ENCODE assay signal across 7 cellular contexts in genomic region chr10:71729023-71729649, GRCh38. TPM values are rescaled to one million over a fixed set of nuclear protein-coding genes. Genes with fewer than 3 reads are reported as not detected.
DNase-seq lines count a peak whose midpoint lies in the region; ATAC-seq and TF ChIP-seq lines count a peak whose summit lies in the region.

No MANE protein-coding gene starts in this region.

- no peaks in the 10 kb centered on the region for H3K9me3 Mint-ChIP-seq in IgD-negative memory B cell

- no peaks in the 10 kb centered on the region for H3K36me3 ChIP-seq in spleen

- H3K27me3 ChIP-seq in spleen (replicated peaks in 1 of 7) = no peaks in the 10 kb centered on the region

- H3K4me1 ChIP-seq in spleen = peaks cover 43 to 99% (median 83%) of the 10 kb centered on the region in 6 donors

- intact Hi-C loops in Right ventricle myocardium superior (cut with DNase I) (loop anchor here (5.0 kb wide), 1 partner anchor 43 kb away; the partner anchor contains the start of gene VSIR), spleen (cut with DNase I; ENCODE audit: low total_unique reads) (no loop called here)

- WGBS in spleen, 5 donors = 31 to 48% (median 46%) methylated on average over 12 of the region's 12 CpGs

- ATAC-seq in Right ventricle myocardium superior (ENCODE audit: poor library complexity) (peak; percentile 54), HG03439 (IDR thresholded peaks at IDR 0.05; ENCODE audit: unreplicated experiment) (no peak), HG02885 (IDR thresholded peaks at IDR 0.05; ENCODE audit: poor library complexity, unreplicated experiment) (no peak), GM18502 (IDR thresholded peaks at IDR 0.05; ENCODE audit: poor library complexity, unreplicated experiment) (no peak)

- H3K27me3 Mint-ChIP-seq in IgD-negative memory B cell = no peaks in the 10 kb centered on the region

- H3K27ac ChIP-seq in spleen = peak overlapping the region; percentile 9 to 98 (median 94)

- H3K4me1 Mint-ChIP-seq in IgD-negative memory B cell = peaks cover 33 to 57% (median 52%) of the 10 kb centered on the region in 3 donors

- DNase-seq in SIG-M5 treated with dmso at 0.1 percent for 504 hours (lab: John Stamatoyannopoulos, UW; ENCODE audit: unreplicated experiment) (peak; percentile 83), Right ventricle myocardium superior (peak; percentile 83), spleen (peak; percentile 90)

- H3K4me3 Mint-ChIP-seq in IgD-negative memory B cell = peak overlapping the region in 3 of 4 donors; percentile 1 to 95 (median 90)

- peak overlapping the region in 1 of 8 donors; percentile 57 for H3K4me3 ChIP-seq in spleen

- peaks cover 3% of the 10 kb centered on the region for H3K36me3 Mint-ChIP-seq in IgD-negative memory B cell

- H3K27ac Mint-ChIP-seq in IgD-negative memory B cell = peak overlapping the region in 2 of 3 donors; percentile 54 to 75

- TF ChIP-seq POLR2A in spleen (IDR thresholded peaks at IDR 0.05) = no peak

- no peaks in the 10 kb centered on the region for H3K9me3 ChIP-seq in spleen

- TF ChIP-seq CTCF in spleen (IDR thresholded peaks at IDR 0.05 in 8 of 11, conservative IDR thresholded peaks at IDR 0.05 in 3 of 11) = no peak

RNA-seq across cellular contexts. Expression of gene C10orf105, which starts 9.6 kb away (rescaled TPM):
- polyA plus RNA-seq in IgD-negative memory B cell (not detected), spleen (under 1 TPM; 0.08 to 0.38 (median 0.20) TPM)
- total RNA-seq in Right ventricle myocardium superior (0.05 TPM), spleen (1 to 10 TPM; 1.4 to 4.4 (median 3.4) TPM)

RNA-seq across cellular contexts. Expression of gene VSIR, which starts 44.2 kb away (rescaled TPM):
- 73.6 TPM for polyA plus RNA-seq in IgD-negative memory B cell
- 116 TPM for total RNA-seq in Right ventricle myocardium superior
- 100 to 1,000 TPM; 202 to 512 (median 313) TPM for total RNA-seq in spleen
- polyA plus RNA-seq in spleen = 10 to 100 TPM; 34.5 to 84.3 (median 50.4) TPM
